ENCODE assay signal across 25 cellular contexts in genomic region chr7:1085266-1085665, GRCh38. TPM values are rescaled to one million over a fixed set of nuclear protein-coding genes. Genes with fewer than 3 reads are reported as not detected.
A peak's percentile ranks its signal among the peaks of the same experiment; 100 is the strongest.
DNase-seq lines count a peak whose midpoint lies in the region; FAIRE-seq and TF ChIP-seq lines count a peak whose summit lies in the region.
"Had no signal": no experiment of that assay in that cellular context is flagged by ENCODE, and none has a peak within 500 bp of the region (broad histone marks: within the 10 kb centered on the region; RNA-seq: fewer than 3 reads in every experiment).

No MANE protein-coding gene starts in this region.

- peaks cover 4% of the 10 kb centered on the region for H3K79me2 ChIP-seq in trophoblast cell (ENCODE audit: control insufficient read depth, insufficient read depth, low read length, poor library complexity)

- no peak overlapping the region for H3K4me2 ChIP-seq in trophoblast cell (ENCODE audit: low read length)

- H4K8ac ChIP-seq in trophoblast cell (ENCODE audit: low read depth, low read length) = no peak overlapping the region

- no peak overlapping the region for H3K14ac ChIP-seq in trophoblast cell (ENCODE audit: low read length)

- H3K4me1 ChIP-seq in trophoblast cell (ENCODE audit: control insufficient read depth in 1 of 2, insufficient read depth in 2 of 2, low read length in 2 of 2) = peaks cover 32 to 38% of the 10 kb centered on the region in 2 experiments
- H3K4me1 ChIP-seq: Caco-2 had no signal

- H3K36me3 ChIP-seq in trophoblast cell (ENCODE audit: control insufficient read depth in 1 of 2, insufficient read depth in 2 of 2, low read length in 2 of 2) = peaks cover 0 to 2% of the 10 kb centered on the region in 2 experiments
- H3K36me3 ChIP-seq: Peyer's patch, SJCRH30 had no signal

- TF ChIP-seq CTCF in chondrocyte (IDR thresholded peaks at IDR 0.05) (no peak), progenitor cell of endocrine pancreas (IDR thresholded peaks at IDR 0.05; ENCODE audit: unreplicated experiment) (no peak)

- H2BK120ac ChIP-seq in trophoblast cell (ENCODE audit: insufficient read depth, low read length, poor library complexity) = no peak overlapping the region

- DNase-seq in AG20443 (ENCODE audit: low spot score) = peak; percentile 30
- DNase-seq in GM12892 (ENCODE audit: insufficient read length) = no peak
- DNase-seq in chondrocyte (ENCODE audit: low spot score) = no peak
- no peak for DNase-seq in trophoblast cell
- DNase-seq in stimulated activated naive CD4-positive, alpha-beta T cell treated with Interleukin-2 at 50 U/mL for 16 hours (lab: John Stamatoyannopoulos, UW) = no peak
- no peak for DNase-seq in C1 segment of cervical spinal cord (lab: John Stamatoyannopoulos, UW)
- no peak for DNase-seq in activated CD4-positive, alpha-beta T cell treated with anti-CD3 and anti-CD28 coated beads, Interleukin-2, amount 50 U/mL, for 1 hour
- DNase-seq in progenitor cell of endocrine pancreas (ENCODE audit: low spot score, unreplicated experiment) = no peak
- DNase-seq: Caco-2; CD4-positive, alpha-beta memory T cell; DMS 273 treated with DMSO at 0.1 percent for 48 hours; DMS79 treated with DMSO at 0.1 percent for 48 hours; H7; KBM-7; NCI-H1105; NCI-H146; NCI-H2029; NCI-H2171; NCI-H345; NCI-H524; NCI-H774; NK-92 treated with Interleukin-12 subunit alpha and Interleukin-12 subunit beta, amount 100 ng/mL, for 24 hours; Peyer's patch; SJCRH30 had no signal

- no peaks in the 10 kb centered on the region for H3K9me3 ChIP-seq in trophoblast cell (ENCODE audit: insufficient read depth, low read depth, low read length)
- H3K9me3 ChIP-seq: Caco-2, Peyer's patch, SJCRH30 had no signal

- no peak overlapping the region for H4K12ac ChIP-seq in trophoblast cell (ENCODE audit: low read depth, low read length)

- H3K27ac Mint-ChIP-seq in chondrocyte (ENCODE audit: unreplicated experiment) (peak overlapping the region; percentile 94), progenitor cell of endocrine pancreas (no peak overlapping the region)
- H3K27ac Mint-ChIP-seq: CD4-positive, alpha-beta memory T cell had no signal

- H2BK12ac ChIP-seq in trophoblast cell (ENCODE audit: low read length) = no peak overlapping the region

- H2AFZ ChIP-seq in trophoblast cell (ENCODE audit: insufficient read depth, low read length, poor library complexity) = no peak overlapping the region

- H3K27ac ChIP-seq in trophoblast cell (ENCODE audit: low read depth, low read length) = no peak overlapping the region
- H3K27ac ChIP-seq: Peyer's patch, SJCRH30 had no signal

- WGBS in trophoblast cell (ENCODE audit: extremely low coverage, insufficient coverage, insufficient read length) = no CpG with 5 or more reads among the region's 10 CpGs

- H3K36me3 Mint-ChIP-seq in chondrocyte (ENCODE audit: low read depth) = no peaks in the 10 kb centered on the region
- peaks cover 2% of the 10 kb centered on the region for H3K36me3 Mint-ChIP-seq in progenitor cell of endocrine pancreas (ENCODE audit: insufficient read depth)
- H3K36me3 Mint-ChIP-seq: CD4-positive, alpha-beta memory T cell had no signal

- H3K79me1 ChIP-seq in trophoblast cell (ENCODE audit: low read length) = peaks cover 9% of the 10 kb centered on the region

- H4K91ac ChIP-seq in trophoblast cell (ENCODE audit: low read depth, low read length) = no peak overlapping the region

- H3K4ac ChIP-seq in trophoblast cell (ENCODE audit: low read depth, low read length) = no peak overlapping the region

- no peaks in the 10 kb centered on the region for H3K27me3 ChIP-seq in trophoblast cell (ENCODE audit: insufficient read depth, low read length)
- H3K27me3 ChIP-seq: Peyer's patch, SJCRH30 had no signal

- no peak overlapping the region for H3K9ac ChIP-seq in trophoblast cell (ENCODE audit: low read length)

- no peak overlapping the region for H3K23ac ChIP-seq in trophoblast cell (ENCODE audit: low read length)

- H3K4me1 Mint-ChIP-seq in chondrocyte (ENCODE audit: low read depth) (peaks cover 51% of the 10 kb centered on the region), progenitor cell of endocrine pancreas (ENCODE audit: low read depth) (peaks cover 15% of the 10 kb centered on the region)

- no peak overlapping the region for H2BK5ac ChIP-seq in trophoblast cell (ENCODE audit: low read depth, low read length, poor library complexity)

- H3K4me3 Mint-ChIP-seq in chondrocyte (ENCODE audit: unreplicated experiment) (no peak overlapping the region), progenitor cell of endocrine pancreas (ENCODE audit: low read depth) (no peak overlapping the region)

- peak; percentile 17 for FAIRE-seq in GM12892 (lab: Jason Lieb, UNC)
- FAIRE-seq: GM12878 had no signal

- H3K27me3 Mint-ChIP-seq in chondrocyte (ENCODE audit: low read depth) (no peaks in the 10 kb centered on the region), progenitor cell of endocrine pancreas (no peaks in the 10 kb centered on the region)
- H3K27me3 Mint-ChIP-seq: CD4-positive, alpha-beta memory T cell had no signal

- no peak for TF ChIP-seq POLR2A in GM12892 (IDR thresholded peaks at IDR 0.05; ENCODE audit: low read depth, low read length)

- no peak overlapping the region for H2AK5ac ChIP-seq in trophoblast cell (ENCODE audit: low read length)

- H3K9me3 Mint-ChIP-seq in chondrocyte (ENCODE audit: low read depth) (no peaks in the 10 kb centered on the region), progenitor cell of endocrine pancreas (ENCODE audit: low read depth) (no peaks in the 10 kb centered on the region)
- H3K9me3 Mint-ChIP-seq: CD4-positive, alpha-beta memory T cell had no signal

- H3K4me3 ChIP-seq in trophoblast cell (ENCODE audit: low read depth, low read length) = no peak overlapping the region
- H3K4me3 ChIP-seq: GM12878, Peyer's patch, SJCRH30 had no signal

- H3K18ac ChIP-seq in trophoblast cell (ENCODE audit: low read length) = peak overlapping the region; percentile 47

RNA-seq across cellular contexts. Expression of gene GPER1, which starts 2.6 kb away (rescaled TPM):
- 7.1 TPM for polyA plus RNA-seq in GM12892 (2012; ENCODE audit: missing spikeins)
- total RNA-seq in chondrocyte (5.7 to 9.9 TPM (median 9.5 TPM) in 3 replicates), progenitor cell of endocrine pancreas (0.50 and 0.64 TPM in 2 replicates)
- 5.2 and 5.3 TPM in 2 replicates for polyA plus RNA-seq in trophoblast cell (2013)
- total RNA-seq: CD4-positive, alpha-beta memory T cell; SJCRH30 had no signal
- polyA plus RNA-seq: CD4-positive, alpha-beta memory T cell had no signal

RNA-seq across cellular contexts. Expression of gene GPR146, which starts 40.9 kb away (rescaled TPM):
- 4.1 TPM for polyA plus RNA-seq in GM12892 (2012; ENCODE audit: missing spikeins)
- total RNA-seq in chondrocyte = 1.4 to 4.4 TPM (median 3.8 TPM) in 3 replicates
- polyA plus RNA-seq in trophoblast cell (2013) = 5.6 and 6.0 TPM in 2 replicates
- total RNA-seq in progenitor cell of endocrine pancreas = 1.6 and 1.9 TPM in 2 replicates
